ENCODE assay signal across 7 cellular contexts in the genomic region with DNA sequence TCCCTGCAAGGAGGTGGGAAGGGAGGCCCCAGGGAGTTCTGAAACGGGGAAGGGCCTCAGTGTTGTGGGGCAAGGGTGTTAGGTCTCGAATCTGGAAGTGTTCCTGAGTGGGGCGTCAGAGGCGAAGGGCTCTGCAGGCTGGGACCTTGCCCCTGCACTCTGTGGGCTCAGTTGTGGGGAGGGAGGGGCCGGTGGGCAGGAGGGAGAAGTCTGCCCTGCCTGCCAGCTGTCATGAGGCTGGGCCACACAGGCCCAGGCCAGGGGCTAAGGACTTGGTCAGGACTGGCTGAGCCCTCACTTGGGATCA. TPM values are rescaled to one million over a fixed set of nuclear protein-coding genes. Genes with fewer than 3 reads are reported as not detected.
DNase-seq lines count a peak whose midpoint lies in the region; ATAC-seq and TF ChIP-seq lines count a peak whose summit lies in the region.

TSS of gene CRACR2B (plus strand) at position 59 of the 307 bp plus-strand sequence. CDS start 689 bp downstream, outside the sequence.

- H3K4me1 ChIP-seq in HEK293 (ENCODE audit: control insufficient read depth, insufficient read depth, low read length) (no peaks in the 10 kb centered on the region), iPS-18a (ENCODE audit: control insufficient read depth, low read depth, low read length) (peaks cover 37% of the 10 kb centered on the region)

- CTCF ChIA-PET in HEK293 (lab: Yijun Ruan, JAX): interaction anchor here (0.7 to 1.0 kb wide), 3 partner anchors 10 to 462 kb away, joined by 3 to 4 read pairs (median 3); no protein-coding TSS in a partner anchor

- H3K27ac ChIP-seq in HEK293 (ENCODE audit: extremely low read depth, low read depth, low read length) (no peak within 1 kb of the TSS), iPS-18a (ENCODE audit: low read length) (no peak within 1 kb of the TSS)

- H3K27me3 ChIP-seq in iPS-18a (ENCODE audit: control insufficient read depth, insufficient read depth, low read length): peaks cover 74% of the 10 kb centered on the region

- no peaks in the 10 kb centered on the region for H3K9me3 ChIP-seq in HEK293 (ENCODE audit: control insufficient read depth, insufficient read depth, low read depth, low read length)
- no peaks in the 10 kb centered on the region for H3K9me3 ChIP-seq in iPS-18a (ENCODE audit: control insufficient read depth, low read depth, low read length)

- no peak for ATAC-seq in activated T-helper 17 cell treated with anti-CD3 and anti-CD28 coated beads, Interleukin-2, amount 50 U/mL, for 72 hours (replicated peaks)
- ATAC-seq in stimulated activated naive CD8-positive, alpha-beta T cell treated with anti-CD3 and anti-CD28 coated beads, Interleukin-15, amount 100 ng/mL, for 72 hours: no peak

- peak within 1 kb of the TSS; percentile 28 for H3K4me3 ChIP-seq in HEK293 (ENCODE audit: low read depth, low read length)
- H3K4me3 ChIP-seq in iPS-18a (ENCODE audit: low read length): peak within 1 kb of the TSS; percentile 52

- H3K4me3 Mint-ChIP-seq in activated T-helper 17 cell treated with anti-CD3 and anti-CD28 coated beads, Interleukin-2, amount 50 U/mL, for 72 hours: peak within 1 kb of the TSS; percentile 65
- peak within 1 kb of the TSS; percentile 80 to 86 for H3K4me3 Mint-ChIP-seq in stimulated activated naive CD8-positive, alpha-beta T cell treated with anti-CD3 and anti-CD28 coated beads, Interleukin-15, amount 100 ng/mL, for 72 hours

- H3K36me3 ChIP-seq in HEK293 (ENCODE audit: control insufficient read depth in 2 of 2, insufficient read depth in 1 of 2, low read length in 2 of 2) (peaks cover 0 to 30% of the 10 kb centered on the region in 2 experiments; a peak in 2 of 3 replicates), iPS-18a (ENCODE audit: control insufficient read depth, low read depth, low read length) (no peaks in the 10 kb centered on the region)

- no peak within 1 kb of the TSS for H3K27ac Mint-ChIP-seq in activated T-helper 17 cell treated with anti-CD3 and anti-CD28 coated beads, Interleukin-2, amount 50 U/mL, for 72 hours
- H3K27ac Mint-ChIP-seq in stimulated activated naive CD8-positive, alpha-beta T cell treated with anti-CD3 and anti-CD28 coated beads, Interleukin-15, amount 100 ng/mL, for 72 hours: peak within 1 kb of the TSS; percentile 28 to 74

- H3K9ac ChIP-seq in iPS-18a (ENCODE audit: low read length): peak within 1 kb of the TSS; percentile 12

- no peak for DNase-seq in stimulated activated naive CD8-positive, alpha-beta T cell treated with anti-CD3 and anti-CD28 coated beads, Interleukin-15, amount 100 ng/mL, for 72 hours
- DNase-seq in A172 (ENCODE audit: low spot score) (no peak), NCI-H1105 (lab: John Stamatoyannopoulos, UW) (no peak)
- no peak for DNase-seq in effector CD4-positive, alpha-beta T cell

- no peaks in the 10 kb centered on the region for H3K9me3 Mint-ChIP-seq in activated T-helper 17 cell treated with anti-CD3 and anti-CD28 coated beads, Interleukin-2, amount 50 U/mL, for 72 hours
- no peaks in the 10 kb centered on the region for H3K9me3 Mint-ChIP-seq in stimulated activated naive CD8-positive, alpha-beta T cell treated with anti-CD3 and anti-CD28 coated beads, Interleukin-15, amount 100 ng/mL, for 72 hours

- POLR2A ChIA-PET in HEK293 (lab: Yijun Ruan, JAX): interaction anchor here (1.0 to 15.0 kb wide), 4 partner anchors 9 to 38 kb away, joined by 3 to 202 read pairs (median 38); partner anchors contain the start of genes CEND1, PNPLA2, POLR2L and TSPAN4

- peaks cover 6% of the 10 kb centered on the region for H3K4me1 Mint-ChIP-seq in activated T-helper 17 cell treated with anti-CD3 and anti-CD28 coated beads, Interleukin-2, amount 50 U/mL, for 72 hours
- H3K4me1 Mint-ChIP-seq in stimulated activated naive CD8-positive, alpha-beta T cell treated with anti-CD3 and anti-CD28 coated beads, Interleukin-15, amount 100 ng/mL, for 72 hours: peaks cover 64% of the 10 kb centered on the region

- TF ChIP-seq CTCF in HEK293 (tag by site-specific recombination; IDR thresholded peaks at IDR 0.05): no peak

- peaks cover 16% of the 10 kb centered on the region for H3K36me3 Mint-ChIP-seq in activated T-helper 17 cell treated with anti-CD3 and anti-CD28 coated beads, Interleukin-2, amount 50 U/mL, for 72 hours (ENCODE audit: low read depth)

- peaks cover 7% of the 10 kb centered on the region for H3K27me3 Mint-ChIP-seq in activated T-helper 17 cell treated with anti-CD3 and anti-CD28 coated beads, Interleukin-2, amount 50 U/mL, for 72 hours
- peaks cover 54% of the 10 kb centered on the region for H3K27me3 Mint-ChIP-seq in stimulated activated naive CD8-positive, alpha-beta T cell treated with anti-CD3 and anti-CD28 coated beads, Interleukin-15, amount 100 ng/mL, for 72 hours

TF ChIP-seq in HEK293, 187 proteins besides CTCF, POLR2A, EP300 and RAD21:
- no peak for TF ChIP-seq ZNF561 (tag by site-specific recombination; IDR thresholded peaks at IDR 0.05; ENCODE audit: borderline replicate concordance)
- TF ChIP-seq ZBTB48 (tag by site-specific recombination; IDR thresholded peaks at IDR 0.05): peak; percentile 70; the same call in 1 of the 2 replicates

RNA-seq across cellular contexts. Expression of gene CRACR2B, which starts in this region (rescaled TPM):
- total RNA-seq in activated T-helper 17 cell treated with anti-CD3 and anti-CD28 coated beads, Interleukin-2, amount 50 U/mL, for 72 hours: 1 to 10 TPM; 1.4 to 1.9 TPM
- not detected in 2 replicates for total RNA-seq in A172 (2014; rRNA removed; shearing (Covaris generic))
